In genomic region chr1:186967659-186968394, GRCh38 we compare ENCODE assay signal across 15 cellular contexts.
DNase-seq lines count a peak whose midpoint lies in the region; ATAC-seq and TF ChIP-seq lines count a peak whose summit lies in the region.
"Had no signal": no experiment of that assay in that cellular context is flagged by ENCODE, and none has a peak within 500 bp of the region (broad histone marks: within the 10 kb centered on the region; RNA-seq: fewer than 3 reads in every experiment).

No MANE protein-coding gene starts in this region.

- H3K36me3 ChIP-seq in osteoblast (ENCODE audit: insufficient read depth, low read length) (no peaks in the 10 kb centered on the region), esophagus squamous epithelium (peaks cover 0 to 19% (median 0%) of the 10 kb centered on the region in 3 donors)

- H3K4me2 ChIP-seq in osteoblast (ENCODE audit: insufficient read depth, low read length): peak overlapping the region; percentile 38

- H3K27ac Mint-ChIP-seq in glutamatergic neuron (ENCODE audit: unreplicated experiment): no peak overlapping the region
- H3K27ac Mint-ChIP-seq: activated CD8-positive, alpha-beta T cell treated with anti-CD3 and anti-CD28 coated beads for 36 hours; CD14-positive monocyte had no signal

- H3K9me3 Mint-ChIP-seq in glutamatergic neuron (ENCODE audit: unreplicated experiment): peaks cover 2% of the 10 kb centered on the region
- H3K9me3 Mint-ChIP-seq: activated CD8-positive, alpha-beta T cell treated with anti-CD3 and anti-CD28 coated beads for 36 hours had no signal

- no peak for TF ChIP-seq POLR2A in esophagus squamous epithelium (IDR thresholded peaks at IDR 0.05)

- DNase-seq in ELR (ENCODE audit: low read depth) (peak; percentile 77), RKO (ENCODE audit: low spot score) (peak; percentile 16), epithelial cell of proximal tubule (ENCODE audit: low read depth) (peak; percentile 38), osteoblast (ENCODE audit: insufficient read length, low spot score, missing footprints) (no peak), glutamatergic neuron (no peak), esophagus squamous epithelium (lab: John Stamatoyannopoulos, UW) (no peak)
- DNase-seq in stimulated activated naive CD8-positive, alpha-beta T cell treated with anti-CD3 and anti-CD28 coated beads, Interleukin-15, Interleukin-2, amounts not matched to agents 100 U/mL and 50 U/mL, for 24 hours: no peak
- DNase-seq: activated CD8-positive, alpha-beta T cell treated with anti-CD3 and anti-CD28 coated beads for 36 hours; DND-41; kidney; NCI-H1694; NCI-H524 treated with DMSO at 0.1 percent for 48 hours; stimulated activated naive CD4-positive, alpha-beta T cell; SW 1271 had no signal

- H2AFZ ChIP-seq in osteoblast (ENCODE audit: low read length): peak overlapping the region; percentile 26

- H3K9me3 ChIP-seq in osteoblast (ENCODE audit: low read depth, low read length) (no peaks in the 10 kb centered on the region), esophagus squamous epithelium (no peaks in the 10 kb centered on the region)

- 50 to 54% methylated on average over 2 of the region's 2 CpGs for WGBS in esophagus squamous epithelium, 2 donors

- no peaks in the 10 kb centered on the region for H3K27me3 ChIP-seq in osteoblast (ENCODE audit: insufficient read depth, low read length)
- no peaks in the 10 kb centered on the region for H3K27me3 ChIP-seq in esophagus squamous epithelium

- no peak overlapping the region for H3K4me3 Mint-ChIP-seq in glutamatergic neuron (ENCODE audit: unreplicated experiment)
- H3K4me3 Mint-ChIP-seq: activated CD8-positive, alpha-beta T cell treated with anti-CD3 and anti-CD28 coated beads for 36 hours; CD14-positive monocyte had no signal

- H3K27me3 Mint-ChIP-seq in glutamatergic neuron (ENCODE audit: unreplicated experiment): no peaks in the 10 kb centered on the region
- H3K27me3 Mint-ChIP-seq: activated CD8-positive, alpha-beta T cell treated with anti-CD3 and anti-CD28 coated beads for 36 hours had no signal

- no peaks in the 10 kb centered on the region for H4K20me1 ChIP-seq in osteoblast (ENCODE audit: insufficient read depth, low read length)

- H3K4me1 Mint-ChIP-seq in glutamatergic neuron (ENCODE audit: low read depth, unreplicated experiment): no peaks in the 10 kb centered on the region
- H3K4me1 Mint-ChIP-seq: CD14-positive monocyte had no signal

- TF ChIP-seq CTCF in epithelial cell of proximal tubule (conservative IDR thresholded peaks at IDR 0.05; ENCODE audit: low read depth, low read length) (no peak), osteoblast (IDR thresholded peaks at IDR 0.05; ENCODE audit: extremely low read depth, low read depth, low read length) (no peak), glutamatergic neuron (IDR thresholded peaks at IDR 0.05; ENCODE audit: partially characterized antibody, unreplicated experiment) (no peak), esophagus squamous epithelium (IDR thresholded peaks at IDR 0.05) (no peak)

- intact Hi-C loops in esophagus squamous epithelium (cut with DNase I): no loop called here

- H3K4me1 ChIP-seq in osteoblast (ENCODE audit: insufficient read depth, low read length): peaks cover 6% of the 10 kb centered on the region
- no peaks in the 10 kb centered on the region for H3K4me1 ChIP-seq in esophagus squamous epithelium

- no peak for ATAC-seq in stimulated activated naive CD8-positive, alpha-beta T cell treated with anti-CD3 and anti-CD28 coated beads, Interleukin-15, Interleukin-2, amounts not matched to agents 100 U/mL and 50 U/mL, for 24 hours
- ATAC-seq: activated CD8-positive, alpha-beta T cell treated with anti-CD3 and anti-CD28 coated beads for 36 hours had no signal

- H3K36me3 Mint-ChIP-seq in glutamatergic neuron (ENCODE audit: unreplicated experiment): no peaks in the 10 kb centered on the region

- no peak overlapping the region for H3K4me3 ChIP-seq in epithelial cell of proximal tubule (ENCODE audit: low read depth, low read length)
- no peak overlapping the region for H3K4me3 ChIP-seq in osteoblast (ENCODE audit: insufficient read depth, low read length)
- no peak overlapping the region for H3K4me3 ChIP-seq in esophagus squamous epithelium

- H3K79me2 ChIP-seq in osteoblast (ENCODE audit: insufficient read depth, low read length): no peaks in the 10 kb centered on the region

- H3K27ac ChIP-seq in osteoblast (ENCODE audit: low read depth, low read length) (peak overlapping the region; percentile 62), esophagus squamous epithelium (no peak overlapping the region)

Comparison
In these comparisons a context has a peak if more than half of its experiments do, and no peak if none do; other contexts are left out.
1. DNase-seq: peak in ELR (single experiment), RKO (single experiment) and epithelial cell of proximal tubule (single experiment); none in osteoblast (single experiment), glutamatergic neuron (single experiment), stimulated activated naive CD8-positive, alpha-beta T cell treated with anti-CD3 and anti-CD28 coated beads, Interleukin-15, Interleukin-2, amounts not matched to agents 100 U/mL and 50 U/mL, for 24 hours (single experiment) and esophagus squamous epithelium (single experiment).